In genomic region chr19:2543463-2544442, GRCh38 we compare ENCODE assay signal across 8 cellular contexts.
A peak's percentile ranks its signal among the peaks of the same experiment; 100 is the strongest.
DNase-seq lines count a peak whose midpoint lies in the region; ATAC-seq, FAIRE-seq and TF ChIP-seq lines count a peak whose summit lies in the region.

No MANE protein-coding gene starts in this region.

- peaks cover 3% of the 10 kb centered on the region for H3K27me3 Mint-ChIP-seq in brain

- no peak for ATAC-seq in GM21390 (IDR thresholded peaks at IDR 0.05; ENCODE audit: unreplicated experiment)
- no peak for ATAC-seq in HG03196 (IDR thresholded peaks at IDR 0.05; ENCODE audit: unreplicated experiment)

- H3K4me3 Mint-ChIP-seq in brain, result peak overlapping the region; percentile 65 to 77 (median 73)

- WGBS in iPS DF 6.9 (ENCODE audit: insufficient coverage, insufficient read length), result no CpG with 5 or more reads among the region's 36 CpGs
- WGBS in sigmoid colon, 2 donors, result 18 to 19% methylated on average over 36 of the region's 36 CpGs

- peak; percentile 62 for FAIRE-seq in TTC549 (lab: Jason Lieb, UNC)

- H3K27me3 ChIP-seq in GM06990 (replicated peaks; ENCODE audit: control insufficient read depth, insufficient read depth, low read length), result no peaks in the 10 kb centered on the region
- H3K27me3 ChIP-seq in iPS DF 6.9 (ENCODE audit: control insufficient read depth, insufficient read depth, low read length), result no peaks in the 10 kb centered on the region
- H3K27me3 ChIP-seq in sigmoid colon, result no peaks in the 10 kb centered on the region

- peaks cover 0 to 4% (median 0%) of the 10 kb centered on the region in 5 experiments for H3K9me3 Mint-ChIP-seq in brain

- H3K4me3 ChIP-seq in GM06990 (replicated peaks; ENCODE audit: low read depth, low read length), result peak overlapping the region; percentile 8
- H3K4me3 ChIP-seq in iPS DF 6.9 (ENCODE audit: low read length), result no peak overlapping the region
- peak overlapping the region; percentile 10 to 36 (median 28) for H3K4me3 ChIP-seq in sigmoid colon

- H3K36me3 Mint-ChIP-seq in brain, result no peaks in the 10 kb centered on the region

- peak; percentile 43 to 46 for TF ChIP-seq POLR2A in sigmoid colon (IDR thresholded peaks at IDR 0.05)

- intact Hi-C loops in sigmoid colon (cut with DNase I), result loop anchor here (1.0 to 2.0 kb wide), 2 partner anchors 59 to 67 kb away; partner anchors contain the start of gene GADD45B

- no peaks in the 10 kb centered on the region for H3K36me3 ChIP-seq in GM06990 (ENCODE audit: control insufficient read depth, insufficient read depth, low read length)
- no peaks in the 10 kb centered on the region for H3K36me3 ChIP-seq in iPS DF 6.9 (ENCODE audit: control insufficient read depth, insufficient read depth, low read length)
- H3K36me3 ChIP-seq in sigmoid colon, result no peaks in the 10 kb centered on the region

- TF ChIP-seq CTCF in GM06990 (IDR thresholded peaks at IDR 0.05; ENCODE audit: insufficient read depth, low read length, poor library complexity, severe bottlenecking) (no peak), brain (conservative IDR thresholded peaks at IDR 0.05) (peak in 1 of 2 experiments; percentile 14), sigmoid colon (IDR thresholded peaks at IDR 0.05) (no peak)

- no peak overlapping the region for H3K27ac ChIP-seq in iPS DF 6.9 (ENCODE audit: low read length)
- peak overlapping the region; percentile 89 to 98 (median 94) for H3K27ac ChIP-seq in sigmoid colon

- peak; percentile 89 to 98 (median 93) for TF ChIP-seq EP300 in sigmoid colon (IDR thresholded peaks at IDR 0.05)

- H3K4me1 ChIP-seq in iPS DF 6.9 (ENCODE audit: control insufficient read depth, insufficient read depth, low read length) (peaks cover 5% of the 10 kb centered on the region; the same call in 1 of the 2 replicates), sigmoid colon (peaks cover 0 to 73% (median 69%) of the 10 kb centered on the region in 4 donors)

- H3K27ac Mint-ChIP-seq in brain, result peak overlapping the region; percentile 53 to 97 (median 96)

- peak; percentile 77 for DNase-seq in GM06990 (ENCODE audit: extremely low read depth, insufficient read length)
- peak; percentile 64 for DNase-seq in NCI-H146 (lab: John Stamatoyannopoulos, UW)
- peak; percentile 57 for DNase-seq in iPS DF 6.9 (ENCODE audit: low read depth, low spot score)
- peak; percentile 99 for DNase-seq in sigmoid colon

- H3K4me1 Mint-ChIP-seq in brain, result peaks cover 63% of the 10 kb centered on the region

- H3K9me3 ChIP-seq in iPS DF 6.9 (ENCODE audit: control insufficient read depth, insufficient read depth, low read length), result no peaks in the 10 kb centered on the region
- no peaks in the 10 kb centered on the region for H3K9me3 ChIP-seq in sigmoid colon
